9 cellular contexts compared by ENCODE assay signal in the genomic region with DNA sequence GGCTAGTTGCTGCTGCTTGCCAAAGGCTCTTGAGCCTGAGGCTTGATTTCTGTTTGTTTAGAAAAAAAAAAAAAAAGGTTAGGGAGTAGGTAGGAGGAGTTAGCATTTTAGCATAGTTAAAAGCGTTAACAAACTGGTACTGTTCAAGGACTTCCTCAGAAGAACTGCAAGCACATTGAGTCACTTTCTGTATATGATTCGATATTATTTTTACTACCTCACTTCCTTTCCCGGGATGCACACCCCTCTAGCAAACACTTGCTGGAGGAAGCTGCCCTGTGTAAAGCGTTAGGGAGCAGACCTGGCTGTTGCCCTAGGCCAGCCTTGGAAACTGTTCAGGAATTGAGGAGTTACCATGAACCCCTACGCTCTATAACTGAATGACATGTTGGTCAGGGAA. TPM values are rescaled to one million over a fixed set of nuclear protein-coding genes. Genes with fewer than 3 reads are reported as not detected.
DNase-seq lines count a peak whose midpoint lies in the region; ATAC-seq and TF ChIP-seq lines count a peak whose summit lies in the region.
"Had no signal": no experiment of that assay in that cellular context is flagged by ENCODE, and none has a peak within 500 bp of the region (broad histone marks: within the 10 kb centered on the region; RNA-seq: fewer than 3 reads in every experiment).

No MANE protein-coding gene starts in this region.

- intact Hi-C loops in PC-9 (cut with micrococcal nuclease; ENCODE audit: unreplicated experiment) = no loop called here
- intact Hi-C loops in gastrocnemius medialis (cut with DNase I; ENCODE audit: low total_unique reads) = no loop called here

- TF ChIP-seq POLR2A in gastrocnemius medialis (IDR thresholded peaks at IDR 0.05) = no peak

- H3K79me2 ChIP-seq in PC-9 (ENCODE audit: low read depth) = no peaks in the 10 kb centered on the region

- BruUV-seq in PC-9 (replicated peaks; lab: Mats Ljungman, UMichigan) = no TSS peak

- in situ Hi-C loops in gastrocnemius medialis (cut with MboI; ENCODE audit: low sequenced_read_pairs in 4 of 4) = no loop called here

- TF ChIP-seq CTCF in PC-9 (conservative IDR thresholded peaks at IDR 0.05) = no peak
- TF ChIP-seq CTCF in gastrocnemius medialis (IDR thresholded peaks at IDR 0.05 in 4 of 5, conservative IDR thresholded peaks at IDR 0.05 in 1 of 5) = no peak

- H3K27ac ChIP-seq in PC-9 (no peak overlapping the region), gastrocnemius medialis (no peak overlapping the region)

- H3F3A ChIP-seq in PC-9 (ENCODE audit: insufficient read depth, low read depth) = no peaks in the 10 kb centered on the region

- no peaks in the 10 kb centered on the region for H3K27me3 ChIP-seq in PC-9 (ENCODE audit: insufficient read depth, low read depth)
- no peaks in the 10 kb centered on the region for H3K27me3 ChIP-seq in gastrocnemius medialis

- H3K9me2 ChIP-seq in PC-9 (ENCODE audit: insufficient read depth) = no peaks in the 10 kb centered on the region

- DNase-seq in Daoy (ENCODE audit: low read depth) (peak; percentile 20), PC-9 (peak in 1 of 2 experiments; percentile 43), kidney tubule cell (ENCODE audit: low spot score) (peak; percentile 49), gastrocnemius medialis (no peak), inferior parietal cortex (ENCODE audit: extremely low spot score) (no peak)
- DNase-seq: NCI-H1417 treated with DMSO at 0.1 percent for 48 hours, SHP77 treated with DMSO at 0.1 percent for 48 hours had no signal

- H3K4me2 ChIP-seq in PC-9 = no peak overlapping the region

- ATAC-seq in GM19438 (IDR thresholded peaks at IDR 0.05; ENCODE audit: low read depth, unreplicated experiment) (peak; percentile 69), GM19455 (IDR thresholded peaks at IDR 0.05; ENCODE audit: unreplicated experiment) (no peak), gastrocnemius medialis (no peak)

- H3K4me3 ChIP-seq in PC-9 = no peak overlapping the region
- no peak overlapping the region for H3K4me3 ChIP-seq in gastrocnemius medialis

- H3K36me3 ChIP-seq in PC-9 (ENCODE audit: low read depth) = no peaks in the 10 kb centered on the region
- no peaks in the 10 kb centered on the region for H3K36me3 ChIP-seq in gastrocnemius medialis

- no peaks in the 10 kb centered on the region for H3K9me3 ChIP-seq in PC-9 (ENCODE audit: insufficient read depth, low read depth)
- H3K9me3 ChIP-seq in gastrocnemius medialis = no peaks in the 10 kb centered on the region

- no peaks in the 10 kb centered on the region for H4K20me1 ChIP-seq in PC-9 (ENCODE audit: insufficient read depth)

- POLR2A ChIA-PET in PC-9 (lab: Charles Lee; ENCODE audit: unreplicated experiment) = no interaction called here

- CTCF ChIA-PET in PC-9 (lab: Charles Lee) = interaction anchor here (0.7 kb wide), 1 partner anchor 16 kb away, joined by 7 read pairs; the partner anchor contains the start of gene CEP120

- H2AFZ ChIP-seq in PC-9 = 0 out of 2 replicates have a peak overlapping the region, but pooled peaks have one; percentile 58

- H3K4me1 ChIP-seq in PC-9 (replicated peaks; ENCODE audit: insufficient read depth) (peaks cover 4% of the 10 kb centered on the region), gastrocnemius medialis (no peaks in the 10 kb centered on the region)

RNA-seq across cellular contexts. Expression of gene CEP120, which starts 15.7 kb away (rescaled TPM):
- 15.1 and 15.2 TPM in 2 replicates for total RNA-seq in Daoy (2014; rRNA removed; shearing (Covaris generic))
- total RNA-seq in PC-9 (2021) (17.1 and 24.5 TPM in 2 replicates), gastrocnemius medialis (1 to 10 TPM; 3.9 to 7.8 (median 7.6) TPM)

Comparison
In these comparisons a context has a peak if more than half of its experiments do, and no peak if none do; other contexts are left out.
1. DNase-seq: peak in Daoy (single experiment) and kidney tubule cell (single experiment); none in gastrocnemius medialis (0 of 2) and inferior parietal cortex (single experiment).